Comparison of ENCODE assay signal across 8 cellular contexts in the genomic region with DNA sequence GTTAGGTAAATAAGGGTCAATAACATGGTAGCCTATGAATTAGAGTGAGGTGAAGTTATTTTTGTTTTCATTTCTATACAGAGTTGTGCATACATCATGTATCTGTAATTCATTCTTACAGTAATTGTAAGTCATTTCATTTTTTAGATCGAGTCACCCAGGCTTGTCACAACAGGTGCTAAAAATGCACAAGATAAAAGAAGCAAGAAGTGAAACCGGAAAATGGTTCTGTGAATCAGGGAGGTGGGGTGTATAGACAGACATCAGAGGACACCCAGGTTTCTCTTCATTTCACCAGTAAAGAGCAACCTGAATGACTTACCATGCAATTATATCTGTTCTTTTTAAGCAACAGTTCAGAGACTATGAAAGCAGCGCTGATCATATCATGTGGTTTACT. TPM values are rescaled to one million over a fixed set of nuclear protein-coding genes. Genes with fewer than 3 reads are reported as not detected.
DNase-seq lines count a peak whose midpoint lies in the region; ATAC-seq and TF ChIP-seq lines count a peak whose summit lies in the region.

No MANE protein-coding gene starts in this region.

- peak; percentile 83 for ATAC-seq in HG03025 (IDR thresholded peaks at IDR 0.05; ENCODE audit: low FRiP score, unreplicated experiment)
- peak; percentile 90 to 97 for ATAC-seq in naive thymus-derived CD8-positive, alpha-beta T cell

- peaks cover 3% of the 10 kb centered on the region for H3K36me3 Mint-ChIP-seq in activated T-cell treated with anti-CD3 and anti-CD28 coated beads, Interleukin-2, amount 50 U/mL, for 24 hours (ENCODE audit: low read depth)
- no peaks in the 10 kb centered on the region for H3K36me3 Mint-ChIP-seq in naive thymus-derived CD8-positive, alpha-beta T cell
- H3K36me3 Mint-ChIP-seq in endodermal cell (ENCODE audit: low read depth) = no peaks in the 10 kb centered on the region

- no peaks in the 10 kb centered on the region for H3K9me3 Mint-ChIP-seq in activated T-cell treated with anti-CD3 and anti-CD28 coated beads, Interleukin-2, amount 50 U/mL, for 24 hours
- H3K9me3 Mint-ChIP-seq in naive thymus-derived CD8-positive, alpha-beta T cell = no peaks in the 10 kb centered on the region
- peaks cover 5% of the 10 kb centered on the region for H3K9me3 Mint-ChIP-seq in endodermal cell

- H3K27ac ChIP-seq in SJSA1 = peak overlapping the region; percentile 99
- no peak overlapping the region for H3K27ac ChIP-seq in endodermal cell (ENCODE audit: low read depth, low read length)
- H3K27ac ChIP-seq in A673 (ENCODE audit: low read depth, low read length, poor library complexity, severe bottlenecking) = no peak overlapping the region

- TF ChIP-seq CTCF in endodermal cell (conservative IDR thresholded peaks at IDR 0.05) = no peak
- TF ChIP-seq CTCF in A673 (conservative IDR thresholded peaks at IDR 0.05; ENCODE audit: low read depth, low read length) = no peak

- H3K4me3 Mint-ChIP-seq in activated T-cell treated with anti-CD3 and anti-CD28 coated beads, Interleukin-2, amount 50 U/mL, for 24 hours = peak overlapping the region; percentile 57
- peak overlapping the region; percentile 62 to 93 (median 85) for H3K4me3 Mint-ChIP-seq in naive thymus-derived CD8-positive, alpha-beta T cell
- no peak overlapping the region for H3K4me3 Mint-ChIP-seq in endodermal cell

- H3K27me3 ChIP-seq in SJSA1 (replicated peaks) (no peaks in the 10 kb centered on the region), endodermal cell (ENCODE audit: control insufficient read depth, insufficient read depth, low read length, poor library complexity, severe bottlenecking) (no peaks in the 10 kb centered on the region), A673 (replicated peaks; ENCODE audit: insufficient read depth, low read depth, low read length, poor library complexity) (no peaks in the 10 kb centered on the region)

- H3K4me1 ChIP-seq in SJSA1 (replicated peaks) = peaks cover 63% of the 10 kb centered on the region
- H3K4me1 ChIP-seq in endodermal cell (ENCODE audit: control insufficient read depth, insufficient read depth, low read length) = no peaks in the 10 kb centered on the region
- no peaks in the 10 kb centered on the region for H3K4me1 ChIP-seq in A673 (ENCODE audit: insufficient read depth, low read length, poor library complexity, severe bottlenecking)

- peaks cover 48% of the 10 kb centered on the region for H3K4me1 Mint-ChIP-seq in activated T-cell treated with anti-CD3 and anti-CD28 coated beads, Interleukin-2, amount 50 U/mL, for 24 hours (ENCODE audit: low read depth)
- peaks cover 33 to 63% (median 40%) of the 10 kb centered on the region in 4 donors for H3K4me1 Mint-ChIP-seq in naive thymus-derived CD8-positive, alpha-beta T cell
- peaks cover 3% of the 10 kb centered on the region for H3K4me1 Mint-ChIP-seq in endodermal cell

- H3K9ac ChIP-seq in endodermal cell (ENCODE audit: extremely low read depth, low read length, poor library complexity, severe bottlenecking) = no peak overlapping the region

- no peaks in the 10 kb centered on the region for H3K9me3 ChIP-seq in SJSA1 (replicated peaks)
- no peaks in the 10 kb centered on the region for H3K9me3 ChIP-seq in endodermal cell (ENCODE audit: control insufficient read depth, low read length)
- H3K9me3 ChIP-seq in A673 (ENCODE audit: low read depth, low read length, poor library complexity, severe bottlenecking) = no peaks in the 10 kb centered on the region

- WGBS in endodermal cell (ENCODE audit: insufficient coverage in 1 of 2, insufficient read length in 1 of 2), 2 experiments = 95 to 100% methylated on average over 1 to 3 of the region's 3 CpGs

- H3K36me3 ChIP-seq in SJSA1 = no peaks in the 10 kb centered on the region
- no peaks in the 10 kb centered on the region for H3K36me3 ChIP-seq in endodermal cell (ENCODE audit: control insufficient read depth, insufficient read depth, low read length)
- H3K36me3 ChIP-seq in A673 (ENCODE audit: insufficient read depth, low read length, poor library complexity, severe bottlenecking) = no peaks in the 10 kb centered on the region

- no peaks in the 10 kb centered on the region for H3K27me3 Mint-ChIP-seq in activated T-cell treated with anti-CD3 and anti-CD28 coated beads, Interleukin-2, amount 50 U/mL, for 24 hours
- H3K27me3 Mint-ChIP-seq in naive thymus-derived CD8-positive, alpha-beta T cell = no peaks in the 10 kb centered on the region
- H3K27me3 Mint-ChIP-seq in endodermal cell (ENCODE audit: insufficient read depth) = no peaks in the 10 kb centered on the region

- no TSS peak for BruUV-seq in A673 (replicated peaks; lab: Mats Ljungman, UMichigan)

- DNase-seq in activated T-cell treated with anti-CD3 and anti-CD28 coated beads, Interleukin-2, amount 50 U/mL, for 24 hours = no peak
- no peak for DNase-seq in activated T-cell treated with anti-CD3 and anti-CD28 coated beads, Interleukin-2, amount 50 U/mL, for 1 hour
- DNase-seq in SJSA1 (ENCODE audit: low read depth in 1 of 2, low spot score in 2 of 2) (no peak), endodermal cell (no peak), A673 (ENCODE audit: low spot score) (no peak), COLO668 (lab: John Stamatoyannopoulos, UW; ENCODE audit: unreplicated experiment) (no peak)
- peak in 5 of 10 donors; percentile 9 to 71 (median 48) for DNase-seq in naive thymus-derived CD8-positive, alpha-beta T cell

- no peak overlapping the region for H3K4me3 ChIP-seq in SJSA1
- H3K4me3 ChIP-seq in endodermal cell (ENCODE audit: low read length) = no peak overlapping the region
- H3K4me3 ChIP-seq in A673 (ENCODE audit: low read depth, low read length, poor library complexity, severe bottlenecking) = no peak overlapping the region

- peak overlapping the region; percentile 97 for H3K27ac Mint-ChIP-seq in activated T-cell treated with anti-CD3 and anti-CD28 coated beads, Interleukin-2, amount 50 U/mL, for 24 hours
- peak overlapping the region; percentile 83 to 93 (median 90) for H3K27ac Mint-ChIP-seq in naive thymus-derived CD8-positive, alpha-beta T cell
- no peak overlapping the region for H3K27ac Mint-ChIP-seq in endodermal cell

- intact Hi-C loops in A673 (cut with micrococcal nuclease; ENCODE audit: unreplicated experiment) = no loop called here

- POLR2A ChIA-PET in naive thymus-derived CD8-positive, alpha-beta T cell (lab: Charles Lee) = interaction anchor here (1.2 to 1.4 kb wide), 2 partner anchors 219 to 259 kb away, joined by 4 to 5 read pairs; a partner anchor contains a TSS
- POLR2A ChIA-PET in A673 (lab: Charles Lee; ENCODE audit: low non-redundant PET) = no interaction called here

- CTCF ChIA-PET in A673 (lab: Charles Lee) = no interaction called here

RNA-seq across cellular contexts. Expression of a gene that starts 27.6 kb away (rescaled TPM):
- total RNA-seq in SJSA1 (2014; rRNA removed; shearing (Covaris generic)) = 22.9 and 36.5 TPM in 2 replicates
- 10 to 100 TPM; 17.9 to 19.2 TPM for total RNA-seq in naive thymus-derived CD8-positive, alpha-beta T cell
- 10 to 100 TPM; 11.8 to 17.1 (median 12.5) TPM for polyA plus RNA-seq in naive thymus-derived CD8-positive, alpha-beta T cell
- total RNA-seq in endodermal cell (10 to 100 TPM; 37.7 to 59.0 TPM), A673 (2021) (32.1 and 34.2 TPM in 2 replicates)
- 46.2 TPM for polyA plus RNA-seq in endodermal cell (2013, experiment 1 of 2)
- 46.3 TPM for polyA plus RNA-seq in endodermal cell (2013, experiment 2 of 2)
